ENCODE assay signal across 21 cellular contexts in the genomic region with DNA sequence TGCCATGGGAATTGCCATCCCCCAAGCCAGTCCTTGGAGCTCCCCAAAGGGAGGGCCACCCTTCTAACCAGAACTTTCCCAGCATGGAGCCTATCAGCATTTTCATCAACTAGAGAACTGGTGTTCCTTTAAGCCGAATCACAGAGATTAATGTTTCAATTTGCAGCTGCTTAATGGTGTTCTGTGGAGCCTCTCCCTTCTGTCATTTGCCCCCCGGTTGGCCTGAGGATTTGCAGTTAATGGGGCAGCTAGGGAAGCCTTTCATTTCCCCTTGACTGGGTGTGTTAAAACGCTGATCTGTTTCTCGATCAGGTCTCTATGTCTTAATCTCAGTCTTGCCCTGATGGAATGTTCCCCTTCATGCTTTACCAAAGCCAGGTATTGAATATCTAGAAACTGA.
"Had no signal": no experiment of that assay in that cellular context is flagged by ENCODE, and none has a peak within 500 bp of the region (broad histone marks: within the 10 kb centered on the region; RNA-seq: fewer than 3 reads in every experiment).

No MANE protein-coding gene starts in this region.

- ATAC-seq: activated naive CD8-positive, alpha-beta T cell treated with anti-CD3 and anti-CD28 coated beads, Interleukin-2, amount 50 U/mL, for 24 hours; activated T-cell treated with anti-CD3 and anti-CD28 coated beads, Interleukin-2, amount 50 U/mL, for 72 hours; body of pancreas; naive thymus-derived CD8-positive, alpha-beta T cell; pancreas; right lobe of liver; stimulated activated naive CD8-positive, alpha-beta T cell treated with anti-CD3 and anti-CD28 coated beads, Interleukin-15, amount 100 ng/mL, for 72 hours had no signal

- H3K27ac Mint-ChIP-seq: activated B cell treated with CpG ODN at 0.5 μM for 24 hours; activated CD4-positive, alpha-beta memory T cell treated with anti-CD3 and anti-CD28 coated beads for 36 hours; activated naive CD4-positive, alpha-beta T cell treated with anti-CD3 and anti-CD28 coated beads, Interleukin-2, amount 10 ng/mL, durations not matched to agents 7 days and 5 days; activated naive CD8-positive, alpha-beta T cell treated with anti-CD3 and anti-CD28 coated beads, Interleukin-2, amount 50 U/mL, for 24 hours; activated T-cell treated with anti-CD3 and anti-CD28 coated beads, Interleukin-2, amount 50 U/mL, for 72 hours; mesothelial cell of epicardium; naive thymus-derived CD8-positive, alpha-beta T cell; stimulated activated effector memory CD8-positive, alpha-beta T cell treated with anti-CD3 and anti-CD28 coated beads, Interleukin-12 subunit alpha, Interleukin-12 subunit beta, amount 100 ng/mL, for 72 hours; T-helper 1 cell treated with Interleukin-12 subunit alpha and Interleukin-12 subunit beta and Interleukin-4 antibody, amounts not matched to agents 30 μg/mL and 1 μg/mL, for 36 hours had no signal

- H3K27me3 ChIP-seq: body of pancreas, pancreas, right lobe of liver, transverse colon, uterus had no signal

- H3K9me3 Mint-ChIP-seq: activated B cell treated with CpG ODN at 0.5 μM for 24 hours; activated CD4-positive, alpha-beta memory T cell treated with anti-CD3 and anti-CD28 coated beads for 36 hours; activated naive CD4-positive, alpha-beta T cell treated with anti-CD3 and anti-CD28 coated beads, Interleukin-2, amount 10 ng/mL, durations not matched to agents 7 days and 5 days; activated naive CD8-positive, alpha-beta T cell treated with anti-CD3 and anti-CD28 coated beads, Interleukin-2, amount 50 U/mL, for 24 hours; activated T-cell treated with anti-CD3 and anti-CD28 coated beads, Interleukin-2, amount 50 U/mL, for 72 hours; mesothelial cell of epicardium; naive thymus-derived CD8-positive, alpha-beta T cell; stimulated activated effector memory CD8-positive, alpha-beta T cell treated with anti-CD3 and anti-CD28 coated beads, Interleukin-12 subunit alpha, Interleukin-12 subunit beta, amount 100 ng/mL, for 72 hours; stimulated activated naive CD8-positive, alpha-beta T cell treated with anti-CD3 and anti-CD28 coated beads, Interleukin-15, amount 100 ng/mL, for 72 hours; T-helper 1 cell treated with Interleukin-12 subunit alpha and Interleukin-12 subunit beta and Interleukin-4 antibody, amounts not matched to agents 30 μg/mL and 1 μg/mL, for 36 hours had no signal

- H3K9me3 ChIP-seq: body of pancreas, left ventricle myocardium inferior, pancreas, right lobe of liver, transverse colon, uterus had no signal

- DNase-seq: activated B cell treated with CpG ODN at 0.5 μM for 24 hours; activated CD4-positive, alpha-beta memory T cell treated with anti-CD3 and anti-CD28 coated beads for 36 hours; activated CD4-positive, alpha-beta T cell treated with anti-CD3 and anti-CD28 coated beads for 48 hours; activated effector memory CD4-positive, alpha-beta T cell treated with Interleukin-2 at 50 U/mL for 16 hours; activated naive CD4-positive, alpha-beta T cell treated with anti-CD3 and anti-CD28 coated beads, Interleukin-2, amount 10 ng/mL, durations not matched to agents 7 days and 5 days; activated naive CD8-positive, alpha-beta T cell treated with anti-CD3 and anti-CD28 coated beads, Interleukin-2, amount 50 U/mL, for 24 hours; activated T-cell treated with anti-CD3 and anti-CD28 coated beads, Interleukin-2, amount 50 U/mL, for 72 hours; body of pancreas; left ventricle myocardium inferior; naive thymus-derived CD8-positive, alpha-beta T cell; pancreas; right lobe of liver; small intestine; stimulated activated CD4-positive, alpha-beta T cell treated with anti-CD3 and anti-CD28 coated beads, Interleukin-2, amount 100 ng/mL, for 24 hours; stimulated activated naive CD8-positive, alpha-beta T cell treated with anti-CD3 and anti-CD28 coated beads, Interleukin-15, amount 100 ng/mL, for 72 hours; T1000; transverse colon; uterus had no signal

- H3K27me3 Mint-ChIP-seq: activated CD4-positive, alpha-beta memory T cell treated with anti-CD3 and anti-CD28 coated beads for 36 hours; activated naive CD4-positive, alpha-beta T cell treated with anti-CD3 and anti-CD28 coated beads, Interleukin-2, amount 10 ng/mL, durations not matched to agents 7 days and 5 days; activated naive CD8-positive, alpha-beta T cell treated with anti-CD3 and anti-CD28 coated beads, Interleukin-2, amount 50 U/mL, for 24 hours; stimulated activated naive CD8-positive, alpha-beta T cell treated with anti-CD3 and anti-CD28 coated beads, Interleukin-15, amount 100 ng/mL, for 72 hours had no signal

- H3K4me3 ChIP-seq: body of pancreas, left ventricle myocardium inferior, pancreas, right lobe of liver, transverse colon, uterus had no signal

- H3K36me3 ChIP-seq: left ventricle myocardium inferior, pancreas, right lobe of liver, transverse colon, uterus had no signal

- H3K36me3 Mint-ChIP-seq: activated CD4-positive, alpha-beta memory T cell treated with anti-CD3 and anti-CD28 coated beads for 36 hours; activated naive CD4-positive, alpha-beta T cell treated with anti-CD3 and anti-CD28 coated beads, Interleukin-2, amount 10 ng/mL, durations not matched to agents 7 days and 5 days; mesothelial cell of epicardium; naive thymus-derived CD8-positive, alpha-beta T cell; stimulated activated effector memory CD8-positive, alpha-beta T cell treated with anti-CD3 and anti-CD28 coated beads, Interleukin-12 subunit alpha, Interleukin-12 subunit beta, amount 100 ng/mL, for 72 hours had no signal

- H3K4me1 Mint-ChIP-seq: activated B cell treated with CpG ODN at 0.5 μM for 24 hours; activated naive CD4-positive, alpha-beta T cell treated with anti-CD3 and anti-CD28 coated beads, Interleukin-2, amount 10 ng/mL, durations not matched to agents 7 days and 5 days; activated naive CD8-positive, alpha-beta T cell treated with anti-CD3 and anti-CD28 coated beads, Interleukin-2, amount 50 U/mL, for 24 hours; stimulated activated effector memory CD8-positive, alpha-beta T cell treated with anti-CD3 and anti-CD28 coated beads, Interleukin-12 subunit alpha, Interleukin-12 subunit beta, amount 100 ng/mL, for 72 hours; stimulated activated naive CD8-positive, alpha-beta T cell treated with anti-CD3 and anti-CD28 coated beads, Interleukin-15, amount 100 ng/mL, for 72 hours had no signal

- H3K4me1 ChIP-seq: left ventricle myocardium inferior, uterus had no signal

- H3K27ac ChIP-seq: body of pancreas, left ventricle myocardium inferior, pancreas, right lobe of liver, transverse colon, uterus had no signal

- H3K4me3 Mint-ChIP-seq: activated B cell treated with CpG ODN at 0.5 μM for 24 hours; activated CD4-positive, alpha-beta memory T cell treated with anti-CD3 and anti-CD28 coated beads for 36 hours; activated naive CD4-positive, alpha-beta T cell treated with anti-CD3 and anti-CD28 coated beads, Interleukin-2, amount 10 ng/mL, durations not matched to agents 7 days and 5 days; activated naive CD8-positive, alpha-beta T cell treated with anti-CD3 and anti-CD28 coated beads, Interleukin-2, amount 50 U/mL, for 24 hours; activated T-cell treated with anti-CD3 and anti-CD28 coated beads, Interleukin-2, amount 50 U/mL, for 72 hours; mesothelial cell of epicardium; naive thymus-derived CD8-positive, alpha-beta T cell; stimulated activated effector memory CD8-positive, alpha-beta T cell treated with anti-CD3 and anti-CD28 coated beads, Interleukin-12 subunit alpha, Interleukin-12 subunit beta, amount 100 ng/mL, for 72 hours; stimulated activated naive CD8-positive, alpha-beta T cell treated with anti-CD3 and anti-CD28 coated beads, Interleukin-15, amount 100 ng/mL, for 72 hours; T-helper 1 cell treated with Interleukin-12 subunit alpha and Interleukin-12 subunit beta and Interleukin-4 antibody, amounts not matched to agents 30 μg/mL and 1 μg/mL, for 36 hours had no signal
